ENCODE assay signal across 17 cellular contexts in genomic region chr15:48603123-48603500, GRCh38. TPM values are rescaled to one million over a fixed set of nuclear protein-coding genes. Genes with fewer than 3 reads are reported as not detected.
DNase-seq lines count a peak whose midpoint lies in the region; ATAC-seq and TF ChIP-seq lines count a peak whose summit lies in the region.
"Had no signal": no experiment of that assay in that cellular context is flagged by ENCODE, and none has a peak within 500 bp of the region (broad histone marks: within the 10 kb centered on the region; RNA-seq: fewer than 3 reads in every experiment).

No MANE protein-coding gene starts in this region.

- H3K4me1 Mint-ChIP-seq in H9, result peaks cover 9 to 22% of the 10 kb centered on the region in 2 experiments
- H3K4me1 Mint-ChIP-seq: central memory CD8-positive, alpha-beta T cell; stimulated activated memory B cell treated with anti-CD40 and anti-IgM and Interleukin-4, amounts not matched to agents 10 μg/mL and 1 μg/mL and 100 μg/mL, for 72 hours had no signal

- peak; percentile 39; the same call in 2 of the 3 replicates for TF ChIP-seq CTCF in H9 (conservative IDR thresholded peaks at IDR 0.05)

- no peak overlapping the region for H4K91ac ChIP-seq in H9 (ENCODE audit: insufficient read length, low read depth, low read length)

- no peak overlapping the region for H3K56ac ChIP-seq in H9 (ENCODE audit: insufficient read length, low read depth, low read length)

- H3K36me3 ChIP-seq in skeletal muscle satellite cell (ENCODE audit: insufficient read depth, low read length), result peaks cover 83% of the 10 kb centered on the region
- H3K36me3 ChIP-seq: left lung had no signal

- H3K9me3 Mint-ChIP-seq in H9, result 0 out of 5 replicates have a peak, but pooled peaks cover 0 to 2% of the 10 kb centered on the region in 2 experiments
- H3K9me3 Mint-ChIP-seq: central memory CD8-positive, alpha-beta T cell had no signal

- H2BK20ac ChIP-seq in H9 (ENCODE audit: low read depth, low read length, poor library complexity, severe bottlenecking), result no peak overlapping the region

- no peak overlapping the region for H3K14ac ChIP-seq in H9 (ENCODE audit: insufficient read depth, low read length)

- H2BK120ac ChIP-seq in H9 (ENCODE audit: low read depth, low read length, poor library complexity, severe bottlenecking), result no peak overlapping the region

- H3K27me3 ChIP-seq in H9 (ENCODE audit: insufficient read depth, low read length) (no peaks in the 10 kb centered on the region), right cardiac atrium (ENCODE audit: control insufficient read depth, insufficient read depth) (no peaks in the 10 kb centered on the region), skeletal muscle satellite cell (ENCODE audit: control insufficient read depth, insufficient read depth, low read length) (no peaks in the 10 kb centered on the region)
- H3K27me3 ChIP-seq: left lung had no signal

- peak overlapping the region; percentile 11 for H3K4me3 ChIP-seq in right cardiac atrium (ENCODE audit: low read length)
- no peak overlapping the region for H3K4me3 ChIP-seq in skeletal muscle satellite cell (ENCODE audit: low read length)
- H3K4me3 ChIP-seq: left lung had no signal

- no peaks in the 10 kb centered on the region for H3K9me3 ChIP-seq in H9 (ENCODE audit: control insufficient read depth, low read depth, low read length)
- H3K9me3 ChIP-seq in right cardiac atrium (ENCODE audit: control insufficient read depth, low read length), result no peaks in the 10 kb centered on the region
- H3K9me3 ChIP-seq in skeletal muscle satellite cell (replicated peaks; ENCODE audit: low read length), result no peaks in the 10 kb centered on the region
- H3K9me3 ChIP-seq: left lung had no signal

- no peak overlapping the region for H3K23ac ChIP-seq in H9 (ENCODE audit: insufficient read length, low read depth, low read length)

- no peak overlapping the region for H4K5ac ChIP-seq in H9 (ENCODE audit: insufficient read length, low read depth, low read length)

- H3K4ac ChIP-seq in H9 (ENCODE audit: low read depth, low read length), result no peak overlapping the region

- H4K20me1 ChIP-seq in H9 (ENCODE audit: control insufficient read depth, insufficient read depth, insufficient read length), result no peaks in the 10 kb centered on the region

- ATAC-seq in SK-N-SH treated with all-trans-retinoic acid at 6 μM for 48 hours (peak; percentile 45), right cardiac atrium (peak in 1 of 2 donors; percentile 59)
- ATAC-seq: left lung; stimulated activated memory B cell treated with anti-CD40 and anti-IgM and Interleukin-4, amounts not matched to agents 10 μg/mL and 1 μg/mL and 100 μg/mL, for 72 hours had no signal

- no peaks in the 10 kb centered on the region for H3K79me2 ChIP-seq in H9 (ENCODE audit: insufficient read depth, low read length)

- no peak overlapping the region for H2AK5ac ChIP-seq in H9 (ENCODE audit: insufficient read length, low read length)

- H3K79me1 ChIP-seq in H9 (ENCODE audit: insufficient read depth, low read depth, low read length, poor library complexity, severe bottlenecking), result no peaks in the 10 kb centered on the region

- no peaks in the 10 kb centered on the region for H3K23me2 ChIP-seq in H9 (ENCODE audit: insufficient read length, low read depth, low read length, poor library complexity, severe bottlenecking)

- intact Hi-C loops in right cardiac atrium (cut with DNase I), result no loop called here

- H2AFZ ChIP-seq in H9 (ENCODE audit: low read length), result no peak overlapping the region

- no peaks in the 10 kb centered on the region for H3K27me3 Mint-ChIP-seq in H9 (ENCODE audit: low read depth)
- H3K27me3 Mint-ChIP-seq: stimulated activated memory B cell treated with anti-CD40 and anti-IgM and Interleukin-4, amounts not matched to agents 10 μg/mL and 1 μg/mL and 100 μg/mL, for 72 hours had no signal

- in situ Hi-C loops in ACHN (cut with HindIII; ENCODE audit: low pct_ligation_motif_present, low pct_unique_long_range_greater_than_20kb, low sequenced_read_pairs), result no loop called here

- no peak overlapping the region for H2BK5ac ChIP-seq in H9 (ENCODE audit: insufficient read length, low read length)

- no peak overlapping the region for H3K18ac ChIP-seq in H9 (ENCODE audit: insufficient read length, low read depth, low read length)

- no peak overlapping the region for H2BK15ac ChIP-seq in H9 (ENCODE audit: low read depth, low read length)

- no peak overlapping the region for H3K4me3 Mint-ChIP-seq in H9
- H3K4me3 Mint-ChIP-seq: activated CD4-positive, alpha-beta memory T cell treated with anti-CD3 and anti-CD28 coated beads for 36 hours; central memory CD8-positive, alpha-beta T cell; stimulated activated memory B cell treated with anti-CD40 and anti-IgM and Interleukin-4, amounts not matched to agents 10 μg/mL and 1 μg/mL and 100 μg/mL, for 72 hours had no signal

- H4K8ac ChIP-seq in H9 (replicated peaks; ENCODE audit: insufficient read length, low read depth, low read length), result no peak overlapping the region

- peaks cover 3% of the 10 kb centered on the region; the same call in 1 of the 2 replicates for H3K4me1 ChIP-seq in H9 (ENCODE audit: insufficient read depth, low read length)
- peaks cover 8% of the 10 kb centered on the region for H3K4me1 ChIP-seq in right cardiac atrium (ENCODE audit: control insufficient read depth, insufficient read depth, low read length)
- peaks cover 32% of the 10 kb centered on the region for H3K4me1 ChIP-seq in skeletal muscle satellite cell (ENCODE audit: control insufficient read depth, insufficient read depth, low read length)

- no peak overlapping the region for H2BK12ac ChIP-seq in H9 (ENCODE audit: insufficient read length, low read depth, low read length)

- H3K27ac Mint-ChIP-seq in H9, result peak overlapping the region in 1 of 3 experiments; percentile 30; a peak in 1 of 7 replicates
- H3K27ac Mint-ChIP-seq: activated CD4-positive, alpha-beta memory T cell treated with anti-CD3 and anti-CD28 coated beads for 36 hours; stimulated activated memory B cell treated with anti-CD40 and anti-IgM and Interleukin-4, amounts not matched to agents 10 μg/mL and 1 μg/mL and 100 μg/mL, for 72 hours had no signal

- WGBS in H9 (ENCODE audit: extremely low coverage, insufficient read length, low lambda C conversion rate), result no CpG with 5 or more reads among the region's 6 CpGs
- WGBS in right cardiac atrium, result 41% methylated on average over 6 of the region's 6 CpGs

- H3T11ph ChIP-seq in H9 (ENCODE audit: low read length), result no peak overlapping the region

- H3K4me2 ChIP-seq in H9 (ENCODE audit: insufficient read depth, insufficient read length, low read length) (no peak overlapping the region), skeletal muscle satellite cell (ENCODE audit: low read length) (peak overlapping the region; percentile 33)

- no peaks in the 10 kb centered on the region for H3K36me3 Mint-ChIP-seq in H9 (ENCODE audit: insufficient read depth in 1 of 3, low read depth in 3 of 3)
- H3K36me3 Mint-ChIP-seq: activated CD4-positive, alpha-beta memory T cell treated with anti-CD3 and anti-CD28 coated beads for 36 hours; stimulated activated memory B cell treated with anti-CD40 and anti-IgM and Interleukin-4, amounts not matched to agents 10 μg/mL and 1 μg/mL and 100 μg/mL, for 72 hours had no signal

- no peak overlapping the region for H3K27ac ChIP-seq in H9 (ENCODE audit: insufficient read length, low read depth, low read length)
- H3K27ac ChIP-seq in right cardiac atrium (ENCODE audit: low read length), result peak overlapping the region; percentile 86
- H3K27ac ChIP-seq: C4-2B had no signal

- H3K9ac ChIP-seq in H9 (ENCODE audit: extremely low read depth, insufficient read length, low read length), result no peak overlapping the region
- H3K9ac ChIP-seq in skeletal muscle satellite cell (ENCODE audit: low read depth, low read length), result peak overlapping the region; percentile 37

- DNase-seq in H9 (no peak), right cardiac atrium (no peak), SK-N-DZ (ENCODE audit: low spot score) (no peak), SHP77 treated with DMSO at 0.1 percent for 48 hours (lab: John Stamatoyannopoulos, UW) (no peak), hypothalamus (lab: John Stamatoyannopoulos, UW) (no peak), ACHN (no peak)
- DNase-seq: activated CD4-positive, alpha-beta memory T cell treated with anti-CD3 and anti-CD28 coated beads for 36 hours; activated gamma-delta T cell treated with Interleukin-2 at 50 U/mL for 16 hours; GDM1; left lung; NCI-H2171 treated with DMSO at 0.1 percent for 48 hours; T-helper 9 cell had no signal

TF ChIP-seq in SK-N-SH treated with all-trans-retinoic acid at 6 μM for 48 hours, 23 proteins besides CTCF, POLR2A, EP300 and RAD21 (continues in another document):
- TF ChIP-seq ZFP30 (CRISPR knock-in tag; IDR thresholded peaks at IDR 0.05) (no peak), PPARA (CRISPR knock-in tag; IDR thresholded peaks at IDR 0.05; ENCODE audit: borderline replicate concordance) (no peak), TOX (CRISPR knock-in tag; IDR thresholded peaks at IDR 0.05; ENCODE audit: borderline replicate concordance) (no peak), ESRRG (CRISPR knock-in tag; IDR thresholded peaks at IDR 0.05) (no peak), ARNTL (CRISPR knock-in tag; IDR thresholded peaks at IDR 0.05; ENCODE audit: borderline replicate concordance, low read depth) (no peak), ISL1 (CRISPR knock-in tag; IDR thresholded peaks at IDR 0.05) (no peak), PATZ1 (CRISPR knock-in tag; IDR thresholded peaks at IDR 0.05; ENCODE audit: borderline replicate concordance) (no peak), ZNF8 (CRISPR knock-in tag; IDR thresholded peaks at IDR 0.05) (no peak), ZNF565 (CRISPR knock-in tag; conservative IDR thresholded peaks at IDR 0.05; ENCODE audit: low read depth) (no peak), CSDC2 (CRISPR knock-in tag; IDR thresholded peaks at IDR 0.05) (no peak)

RNA-seq across cellular contexts. Expression of gene FBN1, which starts 42.4 kb away (rescaled TPM):
- total RNA-seq in H9 (2021), result 3.6 and 4.9 TPM in 2 replicates
- total RNA-seq in right cardiac atrium, result 100 to 1,000 TPM in 1 of 4 donors, 10 to 100 TPM in 3; 31.3 to 101 (median 64.0) TPM
- 17.9 TPM for polyA plus RNA-seq in right cardiac atrium
- 1,022 and 1,293 TPM in 2 replicates for total RNA-seq in skeletal muscle satellite cell (2012; rRNA removed)
- 8.9 and 11.2 TPM in 2 replicates for polyA plus RNA-seq in SK-N-DZ (2014; cell fraction: cytosol; rRNA removed)
- polyA plus RNA-seq in SK-N-DZ (2014; cell fraction: nucleus; rRNA removed), result 8.1 and 14.6 TPM in 2 replicates
